ENCODE assay signal across 10 cellular contexts in genomic region chr6:32953775-32954174, GRCh38. TPM values are rescaled to one million over a fixed set of nuclear protein-coding genes. Genes with fewer than 3 reads are reported as not detected.
A peak's percentile ranks its signal among the peaks of the same experiment; 100 is the strongest.
DNase-seq lines count a peak whose midpoint lies in the region; ATAC-seq and TF ChIP-seq lines count a peak whose summit lies in the region.
"Had no signal": no experiment of that assay in that cellular context is flagged by ENCODE, and none has a peak within 500 bp of the region (broad histone marks: within the 10 kb centered on the region; RNA-seq: fewer than 3 reads in every experiment).

No MANE protein-coding gene starts in this region.

- H4K20me1 ChIP-seq in BLaER1 (peaks cover 18% of the 10 kb centered on the region; the same call in 1 of the 2 replicates), DOHH2 (ENCODE audit: control insufficient read depth, insufficient read depth, low read depth, low read length) (no peaks in the 10 kb centered on the region)

- H3K27ac ChIP-seq in BLaER1, result peak overlapping the region; percentile 86
- peak overlapping the region; percentile 84 for H3K27ac ChIP-seq in DOHH2 (ENCODE audit: low read depth, low read length)
- H3K27ac ChIP-seq in parathyroid adenoma, result peak overlapping the region; percentile 71
- H3K27ac ChIP-seq: cardiac muscle cell had no signal

- no peak for DNase-seq in adipocyte (ENCODE audit: low read depth)
- DNase-seq in amniotic stem cell (lab: John Stamatoyannopoulos, UW), result no peak
- no peak for DNase-seq in occipital lobe (lab: John Stamatoyannopoulos, UW)
- DNase-seq in NCI-H748 (lab: John Stamatoyannopoulos, UW; ENCODE audit: unreplicated experiment), result no peak

- H3K9me3 ChIP-seq in BLaER1 (no peaks in the 10 kb centered on the region), DOHH2 (ENCODE audit: control insufficient read depth, insufficient read depth, low read length) (no peaks in the 10 kb centered on the region), adipocyte (ENCODE audit: control insufficient read depth, low read length) (no peaks in the 10 kb centered on the region), parathyroid adenoma (ENCODE audit: control insufficient read depth, low read length) (no peaks in the 10 kb centered on the region)
- H3K9me3 ChIP-seq: heart left ventricle had no signal

- H3K27me3 ChIP-seq in BLaER1, result no peaks in the 10 kb centered on the region
- no peaks in the 10 kb centered on the region for H3K27me3 ChIP-seq in DOHH2 (ENCODE audit: control insufficient read depth, low read length)
- no peaks in the 10 kb centered on the region for H3K27me3 ChIP-seq in adipocyte (replicated peaks; ENCODE audit: control insufficient read depth, insufficient read depth, low read length)
- H3K27me3 ChIP-seq in parathyroid adenoma (ENCODE audit: control insufficient read depth, insufficient read depth, low read length), result no peaks in the 10 kb centered on the region
- H3K27me3 ChIP-seq: cardiac muscle cell, heart left ventricle had no signal

- no peak overlapping the region for H3K9ac ChIP-seq in BLaER1
- H3K9ac ChIP-seq in adipocyte (ENCODE audit: low read length), result peak overlapping the region; percentile 7
- H3K9ac ChIP-seq in parathyroid adenoma, result no peak overlapping the region

- TF ChIP-seq CTCF in DOHH2 (IDR thresholded peaks at IDR 0.05; ENCODE audit: low read depth, low read length, poor library complexity, severe bottlenecking) (no peak), parathyroid adenoma (IDR thresholded peaks at IDR 0.05) (no peak)

- H3K4me2 ChIP-seq in BLaER1, result peak overlapping the region; percentile 88
- H3K4me2 ChIP-seq in DOHH2 (ENCODE audit: low read length), result peak overlapping the region; percentile 90
- H3K4me2 ChIP-seq in parathyroid adenoma (ENCODE audit: low read length), result no peak overlapping the region

- no peak overlapping the region for H2AFZ ChIP-seq in parathyroid adenoma

- H3K36me3 ChIP-seq in BLaER1 (peaks cover 20% of the 10 kb centered on the region), DOHH2 (ENCODE audit: control insufficient read depth, low read length) (peaks cover 18% of the 10 kb centered on the region), adipocyte (ENCODE audit: control insufficient read depth, insufficient read depth, low read length, severe bottlenecking) (no peaks in the 10 kb centered on the region), parathyroid adenoma (ENCODE audit: control insufficient read depth, insufficient read depth, low read length) (no peaks in the 10 kb centered on the region)
- H3K36me3 ChIP-seq: cardiac muscle cell had no signal

- no peaks in the 10 kb centered on the region for H3K9me2 ChIP-seq in DOHH2 (replicated peaks; ENCODE audit: control insufficient read depth, low read length)

- peaks cover 26% of the 10 kb centered on the region for H3F3A ChIP-seq in DOHH2 (ENCODE audit: control insufficient read depth, insufficient read depth)

- no peak overlapping the region for H3K4me3 ChIP-seq in BLaER1
- H3K4me3 ChIP-seq in DOHH2 (ENCODE audit: low read length), result peak overlapping the region; percentile 86
- no peak overlapping the region for H3K4me3 ChIP-seq in adipocyte (ENCODE audit: low read length)
- H3K4me3 ChIP-seq in parathyroid adenoma (ENCODE audit: low read depth, low read length), result no peak overlapping the region
- H3K4me3 ChIP-seq: cardiac muscle cell had no signal

- H3K79me2 ChIP-seq in DOHH2 (ENCODE audit: control insufficient read depth, low read length) (peaks cover 45% of the 10 kb centered on the region), parathyroid adenoma (peaks cover 5% of the 10 kb centered on the region)

- H3K4me1 ChIP-seq in BLaER1 (peaks cover 73% of the 10 kb centered on the region), DOHH2 (ENCODE audit: control insufficient read depth, low read length) (peaks cover 81% of the 10 kb centered on the region), adipocyte (ENCODE audit: control insufficient read depth, insufficient read depth, low read length) (peaks cover 40% of the 10 kb centered on the region), parathyroid adenoma (peaks cover 6% of the 10 kb centered on the region)

- ATAC-seq in GM21723 (IDR thresholded peaks at IDR 0.05; ENCODE audit: unreplicated experiment), result no peak

RNA-seq across cellular contexts. Expression of gene HLA-DMA, which starts 0.9 kb away (rescaled TPM):
- total RNA-seq in occipital lobe, result 0.94 TPM

RNA-seq across cellular contexts. Expression of gene HLA-DMB, which starts 12.9 kb away (rescaled TPM):
- 2.0 TPM for total RNA-seq in occipital lobe
- total RNA-seq: cardiac muscle cell had no signal

RNA-seq across cellular contexts. Expression of gene BRD2, which starts 14.6 kb away (rescaled TPM):
- total RNA-seq in occipital lobe, result 66.6 TPM

RNA-seq across cellular contexts. Expression of gene HLA-DOA, which starts 55.6 kb away (rescaled TPM):
- total RNA-seq in occipital lobe, result 0.16 TPM
